Comparison of ENCODE assay signal across 8 cellular contexts in genomic region chr3:185937689-185938374, GRCh38. TPM values are rescaled to one million over a fixed set of nuclear protein-coding genes. Genes with fewer than 3 reads are reported as not detected.
A peak's percentile ranks its signal among the peaks of the same experiment; 100 is the strongest.
DNase-seq lines count a peak whose midpoint lies in the region; ATAC-seq, FAIRE-seq and TF ChIP-seq lines count a peak whose summit lies in the region.

Gene TRA2B (minus strand): TSS chr3:185938014. CDS start chr3:185937860, 154 bp downstream.

- H4K20me1 ChIP-seq in Karpas-422 (ENCODE audit: insufficient read depth, low read depth, low read length) = peaks cover 43% of the 10 kb centered on the region

- H3K4me2 ChIP-seq in Karpas-422 (ENCODE audit: low read depth, low read length, poor library complexity, severe bottlenecking) = peak within 1 kb of the TSS; percentile 94

- peak; percentile 99 for DNase-seq in Daoy (ENCODE audit: low read depth)
- DNase-seq in Karpas-422 = peak; percentile 100
- peak; percentile 96 for DNase-seq in RCC 7860 (ENCODE audit: low spot score)
- peak; percentile 99 for DNase-seq in activated T-cell treated with anti-CD3 and anti-CD28 coated beads, Interleukin-2, amount 50 U/mL, for 72 hours
- peak; percentile 100 for DNase-seq in esophagus muscularis mucosa (ENCODE audit: extremely low spot score)
- DNase-seq in myocyte (ENCODE audit: low read depth) = peak; percentile 98
- peak; percentile 96 to 97 for DNase-seq in stimulated activated CD8-positive, alpha-beta memory T cell treated with anti-CD3 and anti-CD28 coated beads, Interleukin-7, amount 100 ng/mL, for 48 hours (ENCODE audit: extremely low read depth in 1 of 2, low read depth in 1 of 2)

- peaks cover 40% of the 10 kb centered on the region for H3K4me1 ChIP-seq in Karpas-422 (ENCODE audit: low read length)
- H3K4me1 ChIP-seq in esophagus muscularis mucosa = peaks cover 22 to 39% (median 32%) of the 10 kb centered on the region in 4 donors

- peaks cover 22 to 39% of the 10 kb centered on the region in 2 donors for H3K36me3 Mint-ChIP-seq in activated T-cell treated with anti-CD3 and anti-CD28 coated beads, Interleukin-2, amount 50 U/mL, for 72 hours (ENCODE audit: insufficient read depth in 2 of 2)

- H3K79me2 ChIP-seq in Karpas-422 (ENCODE audit: low read length) = peaks cover 50% of the 10 kb centered on the region

- peak within 1 kb of the TSS; percentile 94 to 97 for H3K4me3 Mint-ChIP-seq in activated T-cell treated with anti-CD3 and anti-CD28 coated beads, Interleukin-2, amount 50 U/mL, for 72 hours

- peak within 1 kb of the TSS; percentile 99 for H3K9ac ChIP-seq in Karpas-422 (ENCODE audit: low read length)

- H3K27ac ChIP-seq in Karpas-422 (ENCODE audit: low read length) (peak within 1 kb of the TSS; percentile 94), esophagus muscularis mucosa (replicated peaks in 1 of 4) (peak within 1 kb of the TSS; percentile 98 to 100 (median 100))

- FAIRE-seq in RCC 7860 (lab: Jason Lieb, UNC) = peak; percentile 68

- TF ChIP-seq CTCF in esophagus muscularis mucosa (IDR thresholded peaks at IDR 0.05) = peak; percentile 11 to 44 (median 21)

- H3K4me1 Mint-ChIP-seq in activated T-cell treated with anti-CD3 and anti-CD28 coated beads, Interleukin-2, amount 50 U/mL, for 72 hours (ENCODE audit: low read depth) = peaks cover 35% of the 10 kb centered on the region

- H3K9me2 ChIP-seq in Karpas-422 (replicated peaks; ENCODE audit: insufficient read depth, low read length) = no peaks in the 10 kb centered on the region

- no peak for TF ChIP-seq EP300 in esophagus muscularis mucosa (IDR thresholded peaks at IDR 0.05)

- peaks cover 6% of the 10 kb centered on the region for H3K27me3 Mint-ChIP-seq in activated T-cell treated with anti-CD3 and anti-CD28 coated beads, Interleukin-2, amount 50 U/mL, for 72 hours (ENCODE audit: low read depth)

- peak within 1 kb of the TSS; percentile 80 for H3K4me3 ChIP-seq in Karpas-422 (ENCODE audit: low read length)
- H3K4me3 ChIP-seq in esophagus muscularis mucosa = peak within 1 kb of the TSS; percentile 74 to 99 (median 99)

- H3K36me3 ChIP-seq in Karpas-422 (ENCODE audit: insufficient read depth, low read length) (peaks cover 41% of the 10 kb centered on the region), esophagus muscularis mucosa (no peaks in the 10 kb centered on the region)

- no peaks in the 10 kb centered on the region for H3K27me3 ChIP-seq in Karpas-422 (ENCODE audit: low read length)
- H3K27me3 ChIP-seq in esophagus muscularis mucosa = no peaks in the 10 kb centered on the region

- intact Hi-C loops in esophagus muscularis mucosa (cut with DNase I) = loop anchor here (10.0 kb wide), 1 partner anchor 283 kb away; no protein-coding TSS in a partner anchor

- peak within 1 kb of the TSS; percentile 70 for H2AFZ ChIP-seq in Karpas-422 (ENCODE audit: low read length)

- ATAC-seq in GM21825 (IDR thresholded peaks at IDR 0.05; ENCODE audit: unreplicated experiment) = peak; percentile 94
- ATAC-seq in activated T-cell treated with anti-CD3 and anti-CD28 coated beads, Interleukin-2, amount 50 U/mL, for 72 hours (replicated peaks in 1 of 2) = peak; percentile 94 to 95

- peak within 1 kb of the TSS; percentile 100 for H3K27ac Mint-ChIP-seq in activated T-cell treated with anti-CD3 and anti-CD28 coated beads, Interleukin-2, amount 50 U/mL, for 72 hours

- WGBS in esophagus muscularis mucosa = 4% methylated on average over 18 of the region's 55 CpGs

- H3K9me3 Mint-ChIP-seq in activated T-cell treated with anti-CD3 and anti-CD28 coated beads, Interleukin-2, amount 50 U/mL, for 72 hours = no peaks in the 10 kb centered on the region

- H3K9me3 ChIP-seq in Karpas-422 (ENCODE audit: low read length) = no peaks in the 10 kb centered on the region
- H3K9me3 ChIP-seq in esophagus muscularis mucosa = no peaks in the 10 kb centered on the region

- TF ChIP-seq POLR2A in esophagus muscularis mucosa (IDR thresholded peaks at IDR 0.05; ENCODE audit: low read depth) = peak; percentile 100

RNA-seq across cellular contexts. Expression of gene TRA2B, which starts in this region (rescaled TPM):
- total RNA-seq in Daoy (2014; rRNA removed; shearing (Covaris generic)) = 296 and 408 TPM in 2 replicates
- 328 and 331 TPM in 2 replicates for total RNA-seq in Karpas-422 (2014; rRNA removed; shearing (Covaris generic); ENCODE audit: low replicate concordance)
- total RNA-seq in activated T-cell treated with anti-CD3 and anti-CD28 coated beads, Interleukin-2, amount 50 U/mL, for 72 hours = 100 to 1,000 TPM; 215 to 233 TPM
- 100 to 1,000 TPM in 1 of 4 donors, 10 to 100 TPM in 3; 73.8 to 164 (median 85.1) TPM for total RNA-seq in esophagus muscularis mucosa
- total RNA-seq in myocyte = 103 and 114 TPM in 2 replicates
- polyA plus RNA-seq in myocyte (2012) = 82.1 TPM

Comparison
In these comparisons a context has a peak if more than half of its experiments do, and no peak if none do; other contexts are left out.
1. Peak in every context shown above with its lines: DNase-seq, ATAC-seq, H3K4me3 ChIP-seq and H3K27ac ChIP-seq.